ENCODE assay signal across 17 cellular contexts in the genomic region with DNA sequence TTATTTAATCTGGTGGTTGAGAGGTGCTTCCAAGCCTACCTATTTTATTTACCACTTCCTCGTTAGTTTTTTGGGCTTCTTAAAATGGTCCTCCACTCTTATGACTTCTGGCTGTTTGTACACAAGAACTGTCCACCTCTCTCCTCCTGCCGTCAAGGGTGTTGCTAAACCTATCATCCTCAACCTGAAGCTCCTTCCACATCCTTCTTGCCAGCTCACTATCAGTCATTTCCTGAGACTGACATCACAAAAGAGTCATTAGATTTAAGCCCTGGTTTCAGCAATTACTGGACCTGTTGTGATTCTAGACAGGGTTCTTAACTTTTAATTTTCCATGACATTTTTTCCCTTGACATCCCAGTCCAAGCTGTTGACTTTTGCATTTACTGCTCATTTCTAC.
DNase-seq lines count a peak whose midpoint lies in the region; ATAC-seq, FAIRE-seq and TF ChIP-seq lines count a peak whose summit lies in the region.
"Had no signal": no experiment of that assay in that cellular context is flagged by ENCODE, and none has a peak within 500 bp of the region (broad histone marks: within the 10 kb centered on the region; RNA-seq: fewer than 3 reads in every experiment).

No MANE protein-coding gene starts in this region.

- H3K4me3 Mint-ChIP-seq in activated naive CD8-positive, alpha-beta T cell, result no peak overlapping the region
- no peak overlapping the region for H3K4me3 Mint-ChIP-seq in activated naive CD8-positive, alpha-beta T cell treated with anti-CD3 and anti-CD28 coated beads for 36 hours
- no peak overlapping the region for H3K4me3 Mint-ChIP-seq in stimulated activated effector memory CD8-positive, alpha-beta T cell treated with anti-CD3 and anti-CD28 coated beads, Interleukin-12 subunit alpha, Interleukin-12 subunit beta, amount 100 ng/mL, for 72 hours
- H3K4me3 Mint-ChIP-seq: activated B cell treated with CpG ODN at 0.5 μM for 24 hours; stimulated activated naive CD8-positive, alpha-beta T cell treated with anti-CD3 and anti-CD28 coated beads, Interleukin-15, Interleukin-2, amounts not matched to agents 100 ng/mL and 50 ng/mL, for 24 hours had no signal

- no peaks in the 10 kb centered on the region for H3K27me3 Mint-ChIP-seq in activated naive CD8-positive, alpha-beta T cell
- H3K27me3 Mint-ChIP-seq in activated naive CD8-positive, alpha-beta T cell treated with anti-CD3 and anti-CD28 coated beads for 36 hours, result no peaks in the 10 kb centered on the region
- H3K27me3 Mint-ChIP-seq: activated B cell treated with CpG ODN at 0.5 μM for 24 hours; stimulated activated naive CD8-positive, alpha-beta T cell treated with anti-CD3 and anti-CD28 coated beads, Interleukin-15, Interleukin-2, amounts not matched to agents 100 ng/mL and 50 ng/mL, for 24 hours had no signal

- no peak overlapping the region for H3K4me3 ChIP-seq in epithelial cell of esophagus (ENCODE audit: low read length)
- H3K4me3 ChIP-seq: cardiac muscle cell, psoas muscle had no signal

- peaks cover 19% of the 10 kb centered on the region for H3K9me3 Mint-ChIP-seq in activated naive CD8-positive, alpha-beta T cell (ENCODE audit: low read depth)
- H3K9me3 Mint-ChIP-seq in activated naive CD8-positive, alpha-beta T cell treated with anti-CD3 and anti-CD28 coated beads for 36 hours, result peaks cover 20% of the 10 kb centered on the region
- H3K9me3 Mint-ChIP-seq in stimulated activated effector memory CD8-positive, alpha-beta T cell treated with anti-CD3 and anti-CD28 coated beads, Interleukin-12 subunit alpha, Interleukin-12 subunit beta, amount 100 ng/mL, for 72 hours, result peaks cover 13% of the 10 kb centered on the region

- FAIRE-seq in RCC 7860 (lab: Jason Lieb, UNC), result peak; percentile 61
- FAIRE-seq: GM19239 had no signal

- no peak for TF ChIP-seq CTCF in epithelial cell of esophagus (IDR thresholded peaks at IDR 0.05; ENCODE audit: insufficient read depth, low read depth, low read length, missing control alignments)

- peaks cover 4% of the 10 kb centered on the region for H3K4me1 Mint-ChIP-seq in activated naive CD8-positive, alpha-beta T cell (ENCODE audit: low read depth)
- no peaks in the 10 kb centered on the region for H3K4me1 Mint-ChIP-seq in activated naive CD8-positive, alpha-beta T cell treated with anti-CD3 and anti-CD28 coated beads for 36 hours
- peaks cover 8% of the 10 kb centered on the region for H3K4me1 Mint-ChIP-seq in stimulated activated effector memory CD8-positive, alpha-beta T cell treated with anti-CD3 and anti-CD28 coated beads, Interleukin-12 subunit alpha, Interleukin-12 subunit beta, amount 100 ng/mL, for 72 hours

- H3K36me3 Mint-ChIP-seq in activated naive CD8-positive, alpha-beta T cell, result peaks cover 17% of the 10 kb centered on the region
- peaks cover 16% of the 10 kb centered on the region for H3K36me3 Mint-ChIP-seq in activated naive CD8-positive, alpha-beta T cell treated with anti-CD3 and anti-CD28 coated beads for 36 hours
- no peaks in the 10 kb centered on the region for H3K36me3 Mint-ChIP-seq in stimulated activated effector memory CD8-positive, alpha-beta T cell treated with anti-CD3 and anti-CD28 coated beads, Interleukin-12 subunit alpha, Interleukin-12 subunit beta, amount 100 ng/mL, for 72 hours

- peak overlapping the region; percentile 0 for H3K27ac Mint-ChIP-seq in activated naive CD8-positive, alpha-beta T cell
- no peak overlapping the region for H3K27ac Mint-ChIP-seq in activated naive CD8-positive, alpha-beta T cell treated with anti-CD3 and anti-CD28 coated beads for 36 hours
- H3K27ac Mint-ChIP-seq in stimulated activated effector memory CD8-positive, alpha-beta T cell treated with anti-CD3 and anti-CD28 coated beads, Interleukin-12 subunit alpha, Interleukin-12 subunit beta, amount 100 ng/mL, for 72 hours, result no peak overlapping the region
- H3K27ac Mint-ChIP-seq: activated B cell treated with CpG ODN at 0.5 μM for 24 hours; stimulated activated naive CD8-positive, alpha-beta T cell treated with anti-CD3 and anti-CD28 coated beads, Interleukin-15, Interleukin-2, amounts not matched to agents 100 ng/mL and 50 ng/mL, for 24 hours had no signal

- ATAC-seq in stimulated activated effector memory CD8-positive, alpha-beta T cell treated with anti-CD3 and anti-CD28 coated beads, Interleukin-12 subunit alpha, Interleukin-12 subunit beta, amount 100 ng/mL, for 72 hours, result peak; percentile 91
- ATAC-seq in GM18511 (IDR thresholded peaks at IDR 0.05; ENCODE audit: unreplicated experiment) (no peak), HG03439 (IDR thresholded peaks at IDR 0.05; ENCODE audit: unreplicated experiment) (no peak)
- ATAC-seq: psoas muscle had no signal

- no peak for DNase-seq in activated naive CD8-positive, alpha-beta T cell treated with anti-CD3 and anti-CD28 coated beads for 36 hours
- DNase-seq in RCC 7860 (ENCODE audit: low spot score) (peak; percentile 54), epithelial cell of esophagus (ENCODE audit: low read depth) (peak; percentile 91), MV-4-11 (lab: John Stamatoyannopoulos, UW) (no peak)
- DNase-seq in stimulated activated effector memory CD8-positive, alpha-beta T cell treated with anti-CD3 and anti-CD28 coated beads, Interleukin-12 subunit alpha, Interleukin-12 subunit beta, amount 100 ng/mL, for 72 hours (ENCODE audit: low spot score in 2 of 2), result no peak
- DNase-seq: activated B cell treated with CpG ODN at 0.5 μM for 24 hours; DMS79; NCI-H526 treated with DMSO at 0.1 percent for 48 hours; psoas muscle; Right ventricle myocardium superior; stimulated activated CD4-positive, alpha-beta T cell treated with anti-CD3 and anti-CD28 coated beads, Interleukin-4, amount 100 ng/mL, for 24 hours had no signal

Comparison
In these comparisons a context has a peak if more than half of its experiments do, and no peak if none do; other contexts are left out.
1. DNase-seq: peak in RCC 7860 (single experiment) and epithelial cell of esophagus (single experiment); none in activated naive CD8-positive, alpha-beta T cell treated with anti-CD3 and anti-CD28 coated beads for 36 hours (single experiment), stimulated activated effector memory CD8-positive, alpha-beta T cell treated with anti-CD3 and anti-CD28 coated beads, Interleukin-12 subunit alpha, Interleukin-12 subunit beta, amount 100 ng/mL, for 72 hours (0 of 2) and MV-4-11 (single experiment).